Comparison of ENCODE assay signal across 24 cellular contexts in genomic region chr2:20532634-20533437, GRCh38.
DNase-seq lines count a peak whose midpoint lies in the region; ATAC-seq and TF ChIP-seq lines count a peak whose summit lies in the region.
"Had no signal": no experiment of that assay in that cellular context is flagged by ENCODE, and none has a peak within 500 bp of the region (broad histone marks: within the 10 kb centered on the region; RNA-seq: fewer than 3 reads in every experiment).

No MANE protein-coding gene starts in this region.

- H3K79me2 ChIP-seq in GM23338 (replicated peaks; ENCODE audit: insufficient read depth), result no peaks in the 10 kb centered on the region

- H3K27me3 ChIP-seq in GM23338 (ENCODE audit: insufficient read depth) (no peaks in the 10 kb centered on the region), liver (ENCODE audit: control insufficient read depth in 4 of 4, insufficient read depth in 4 of 4, low read length in 3 of 4) (no peaks in the 10 kb centered on the region)
- H3K27me3 ChIP-seq: pancreas, uterus had no signal

- DNase-seq in GM23338 (ENCODE audit: low spot score) (peak; percentile 37), WTC11 (ENCODE audit: low spot score) (no peak), posterior vena cava (ENCODE audit: low spot score) (peak; percentile 70), glutamatergic neuron (no peak), DMS79 treated with DMSO at 0.1 percent for 48 hours (lab: John Stamatoyannopoulos, UW) (no peak), NCI-H446 treated with DMSO at 0.1 percent for 48 hours (lab: John Stamatoyannopoulos, UW) (no peak)
- DNase-seq: activated CD8-positive, alpha-beta memory T cell treated with anti-CD3 and anti-CD28 coated beads for 24 hours; activated naive CD4-positive, alpha-beta T cell treated with anti-CD3 and anti-CD28 coated beads, Interleukin-2, amount 50 U/mL, for 16 hours; activated T-cell treated with anti-CD3 and anti-CD28 coated beads, Interleukin-2, amount 50 U/mL, for 48 hours; anterior cingulate cortex; CD4-positive, CD25-positive, alpha-beta regulatory T cell; central memory CD4-positive, alpha-beta T cell; DMS 273 treated with DMSO at 0.1 percent for 48 hours; hippocampal formation; naive thymus-derived CD4-positive, alpha-beta T cell; NCI-H146; NCI-H69; T-cell had no signal

- no peaks in the 10 kb centered on the region for H3F3A ChIP-seq in GM23338 (replicated peaks; ENCODE audit: low read depth)

- H3K27ac Mint-ChIP-seq in GM23338, result 0 out of 2 replicates have a peak overlapping the region, but pooled peaks have one; percentile 28
- no peak overlapping the region for H3K27ac Mint-ChIP-seq in WTC11
- no peak overlapping the region for H3K27ac Mint-ChIP-seq in glutamatergic neuron (ENCODE audit: unreplicated experiment)
- H3K27ac Mint-ChIP-seq: CD4-positive, CD25-positive, alpha-beta regulatory T cell; naive thymus-derived CD4-positive, alpha-beta T cell; T-cell had no signal

- no peaks in the 10 kb centered on the region for H3K9me2 ChIP-seq in GM23338 (ENCODE audit: insufficient read depth)

- intact Hi-C loops in posterior vena cava (cut with DNase I), result no loop called here

- no peaks in the 10 kb centered on the region for H3K9me3 ChIP-seq in liver (ENCODE audit: control insufficient read depth in 4 of 4, low read length in 3 of 4)
- H3K9me3 ChIP-seq: HAP-1, pancreas, uterus had no signal

- no peak overlapping the region for H3K4me2 ChIP-seq in GM23338
- H3K4me2 ChIP-seq: KMS-11 had no signal

- H3K4me1 ChIP-seq in GM23338 (ENCODE audit: insufficient read depth), result peaks cover 14% of the 10 kb centered on the region
- H3K4me1 ChIP-seq in liver (ENCODE audit: control insufficient read depth in 4 of 4, insufficient read depth in 4 of 4, low read length in 3 of 4), result peaks cover 25 to 33% (median 30%) of the 10 kb centered on the region in 4 donors
- H3K4me1 ChIP-seq: HAP-1, pancreas, uterus had no signal

- TF ChIP-seq CTCF in GM23338 (conservative IDR thresholded peaks at IDR 0.05; ENCODE audit: low read depth in 2 of 2), result no peak
- no peak for TF ChIP-seq CTCF in WTC11 (IDR thresholded peaks at IDR 0.05)
- TF ChIP-seq CTCF in liver (IDR thresholded peaks at IDR 0.05; ENCODE audit: low read depth, low read length, missing input control), result no peak
- TF ChIP-seq CTCF in glutamatergic neuron (IDR thresholded peaks at IDR 0.05; ENCODE audit: partially characterized antibody, unreplicated experiment), result no peak

- H3K4me3 ChIP-seq in GM23338, result no peak overlapping the region
- H3K4me3 ChIP-seq in liver (ENCODE audit: low read depth in 1 of 3, low read length in 3 of 3), result no peak overlapping the region
- H3K4me3 ChIP-seq: HAP-1, pancreas, uterus had no signal

- 84% methylated on average over 17 of the region's 17 CpGs for WGBS in liver

- POLR2A ChIA-PET in WTC11 (lab: Charles Lee), result interaction anchor here (1.4 kb wide), 1 partner anchor 83 kb away, joined by 7 read pairs; no protein-coding TSS in a partner anchor

- H3K27ac ChIP-seq in GM23338 (ENCODE audit: low read depth) (no peak overlapping the region), liver (ENCODE audit: low read depth in 1 of 2, low read length in 2 of 2) (no peak overlapping the region)
- H3K27ac ChIP-seq: KMS-11, pancreas, uterus had no signal

- no peaks in the 10 kb centered on the region for H3K9me3 Mint-ChIP-seq in GM23338
- no peaks in the 10 kb centered on the region for H3K9me3 Mint-ChIP-seq in WTC11
- peaks cover 2% of the 10 kb centered on the region for H3K9me3 Mint-ChIP-seq in glutamatergic neuron (ENCODE audit: unreplicated experiment)
- H3K9me3 Mint-ChIP-seq: CD4-positive, CD25-positive, alpha-beta regulatory T cell; naive thymus-derived CD4-positive, alpha-beta T cell; T-cell had no signal

- 0 out of 2 replicates have a peak overlapping the region, but pooled peaks have one; percentile 47 for H2AFZ ChIP-seq in GM23338

- CTCF ChIA-PET in WTC11 (lab: Charles Lee), result no interaction called here

- H3K4me3 Mint-ChIP-seq in GM23338 (no peak overlapping the region), WTC11 (no peak overlapping the region), glutamatergic neuron (ENCODE audit: unreplicated experiment) (no peak overlapping the region)
- H3K4me3 Mint-ChIP-seq: CD4-positive, CD25-positive, alpha-beta regulatory T cell; naive thymus-derived CD4-positive, alpha-beta T cell; T-cell had no signal

- H4K20me1 ChIP-seq in GM23338 (replicated peaks; ENCODE audit: insufficient read depth), result no peaks in the 10 kb centered on the region

- H3K4me1 Mint-ChIP-seq in GM23338 (peaks cover 29% of the 10 kb centered on the region), WTC11 (peaks cover 29% of the 10 kb centered on the region), glutamatergic neuron (ENCODE audit: low read depth, unreplicated experiment) (peaks cover 19% of the 10 kb centered on the region)
- H3K4me1 Mint-ChIP-seq: CD4-positive, CD25-positive, alpha-beta regulatory T cell; naive thymus-derived CD4-positive, alpha-beta T cell; T-cell had no signal

- ATAC-seq in GM23338, result peak; percentile 22
- peak; percentile 37 for ATAC-seq in WTC11
- no peak for ATAC-seq in GM21515 (IDR thresholded peaks at IDR 0.05; ENCODE audit: unreplicated experiment)
- ATAC-seq: naive thymus-derived CD4-positive, alpha-beta T cell; pancreas; T-cell had no signal

- H3K9ac ChIP-seq in liver (ENCODE audit: low read depth in 1 of 2, low read length in 2 of 2), result no peak overlapping the region
- H3K9ac ChIP-seq: KMS-11 had no signal

- peaks cover 2% of the 10 kb centered on the region; the same call in 1 of the 3 replicates for H3K36me3 Mint-ChIP-seq in GM23338 (ENCODE audit: low read depth)
- H3K36me3 Mint-ChIP-seq in WTC11, result no peaks in the 10 kb centered on the region
- no peaks in the 10 kb centered on the region for H3K36me3 Mint-ChIP-seq in glutamatergic neuron (ENCODE audit: unreplicated experiment)
- H3K36me3 Mint-ChIP-seq: CD4-positive, CD25-positive, alpha-beta regulatory T cell; naive thymus-derived CD4-positive, alpha-beta T cell; T-cell had no signal

- H3K36me3 ChIP-seq in GM23338 (ENCODE audit: insufficient read depth) (no peaks in the 10 kb centered on the region), liver (ENCODE audit: control insufficient read depth in 4 of 4, insufficient read depth in 3 of 4, low read depth in 1 of 4, low read length in 3 of 4) (no peaks in the 10 kb centered on the region)
- H3K36me3 ChIP-seq: HAP-1, pancreas, uterus had no signal

- H3K27me3 Mint-ChIP-seq in GM23338 (ENCODE audit: insufficient read depth, low read depth, poor library complexity), result peaks cover 16% of the 10 kb centered on the region
- H3K27me3 Mint-ChIP-seq in WTC11 (ENCODE audit: low read depth), result peaks cover 4% of the 10 kb centered on the region; the same call in 1 of the 2 replicates
- H3K27me3 Mint-ChIP-seq in glutamatergic neuron (ENCODE audit: unreplicated experiment), result peaks cover 3% of the 10 kb centered on the region

- no peak for TF ChIP-seq RAD21 in liver (IDR thresholded peaks at IDR 0.05)

TF ChIP-seq in GM23338, 12 proteins besides CTCF, POLR2A, EP300 and RAD21 (continues in another document):
- TF ChIP-seq ETS1 (IDR thresholded peaks at IDR 0.05) (no peak), CREB1 (CRISPR knock-in tag; IDR thresholded peaks at IDR 0.05; ENCODE audit: low read depth) (no peak), STAT1 (IDR thresholded peaks at IDR 0.05; ENCODE audit: unreplicated experiment) (no peak), NANOG (IDR thresholded peaks at IDR 0.05; ENCODE audit: borderline replicate concordance) (no peak), POLR2AphosphoS5 (IDR thresholded peaks at IDR 0.05; ENCODE audit: low read depth) (no peak)

TF ChIP-seq in WTC11, 78 proteins besides CTCF, POLR2A, EP300 and RAD21 (continues in another document):
- TF ChIP-seq IRF1 (CRISPR knock-in tag; IDR thresholded peaks at IDR 0.05), result no peak
- no peak for TF ChIP-seq MYBL2 (CRISPR knock-in tag; IDR thresholded peaks at IDR 0.05)
- TF ChIP-seq CREB1 (CRISPR knock-in tag; IDR thresholded peaks at IDR 0.05), result no peak
- TF ChIP-seq ZNF263 (CRISPR knock-in tag; IDR thresholded peaks at IDR 0.05; ENCODE audit: low read depth), result no peak
- TF ChIP-seq MAX (CRISPR knock-in tag; IDR thresholded peaks at IDR 0.05), result no peak
- TF ChIP-seq JUN (CRISPR knock-in tag; IDR thresholded peaks at IDR 0.05), result no peak

TF ChIP-seq in liver, 16 proteins besides CTCF, POLR2A, EP300 and RAD21:
- TF ChIP-seq RXRA (IDR thresholded peaks at IDR 0.05), result no peak
- peak; percentile 43 for TF ChIP-seq NR2F2 (IDR thresholded peaks at IDR 0.05)
- TF ChIP-seq MAX (IDR thresholded peaks at IDR 0.05), result no peak
TF ChIP-seq in liver: peak in this region for 1.

Comparison
In these comparisons a context has a peak if more than half of its experiments do, and no peak if none do; other contexts are left out.
1. DNase-seq: peak in GM23338 (single experiment) and posterior vena cava (single experiment); none in WTC11 (single experiment), glutamatergic neuron (single experiment), DMS79 treated with DMSO at 0.1 percent for 48 hours (single experiment) and NCI-H446 treated with DMSO at 0.1 percent for 48 hours (single experiment).